In genomic region chr11:67482275-67482735, GRCh38 we compare ENCODE assay signal across 8 cellular contexts. TPM values are rescaled to one million over a fixed set of nuclear protein-coding genes. Genes with fewer than 3 reads are reported as not detected.
A peak's percentile ranks its signal among the peaks of the same experiment; 100 is the strongest.
DNase-seq lines count a peak whose midpoint lies in the region; ATAC-seq and TF ChIP-seq lines count a peak whose summit lies in the region.

No MANE protein-coding gene starts in this region.

- H3K4me2 ChIP-seq in hepatocyte = peak overlapping the region; percentile 77

- peaks cover 10% of the 10 kb centered on the region for H3K4me1 ChIP-seq in hepatocyte (ENCODE audit: insufficient read depth)
- peaks cover 3 to 29% (median 25%) of the 10 kb centered on the region in 5 donors for H3K4me1 ChIP-seq in subcutaneous abdominal adipose tissue (ENCODE audit: control insufficient read depth in 5 of 5, insufficient read depth in 5 of 5, low read length in 5 of 5)

- peak overlapping the region in 4 of 5 donors; percentile 30 to 73 (median 64) for H3K9ac ChIP-seq in subcutaneous abdominal adipose tissue (ENCODE audit: low read length in 5 of 5)

- peaks cover 46% of the 10 kb centered on the region for H3K4me1 Mint-ChIP-seq in activated T-cell treated with anti-CD3 and anti-CD28 coated beads, Interleukin-2, amount 50 U/mL, for 4 hours (ENCODE audit: low read depth)

- peak overlapping the region; percentile 64 for H2AFZ ChIP-seq in hepatocyte

- H3K9me2 ChIP-seq in hepatocyte (replicated peaks; ENCODE audit: insufficient read depth) = no peaks in the 10 kb centered on the region

- peaks cover 9% of the 10 kb centered on the region for H3K36me3 Mint-ChIP-seq in activated T-cell treated with anti-CD3 and anti-CD28 coated beads, Interleukin-2, amount 50 U/mL, for 4 hours (ENCODE audit: insufficient read depth)

- no peak for DNase-seq in activated T-cell treated with anti-CD3 and anti-CD28 coated beads, Interleukin-2, amount 50 U/mL, for 4 hours
- DNase-seq in activated T-cell treated with anti-CD3 and anti-CD28 coated beads, Interleukin-2, amount 50 U/mL, for 1 hour = no peak
- no peak for DNase-seq in hepatocyte (ENCODE audit: low spot score)
- DNase-seq in erythroblast (lab: John Stamatoyannopoulos, UW) = no peak
- DNase-seq in activated CD8-positive, alpha-beta memory T cell treated with anti-CD3 and anti-CD28 coated beads, Interleukin-2, amount 50 U/mL, for 4 hours = no peak
- DNase-seq in NCI-H345 (lab: John Stamatoyannopoulos, UW) = no peak

- peaks cover 26% of the 10 kb centered on the region for H3K79me2 ChIP-seq in hepatocyte

- TF ChIP-seq POLR2A in erythroblast (IDR thresholded peaks at IDR 0.05; ENCODE audit: low read length) = no peak

- H3K9me3 ChIP-seq in hepatocyte (ENCODE audit: low read depth) (no peaks in the 10 kb centered on the region), subcutaneous abdominal adipose tissue (ENCODE audit: control insufficient read depth in 5 of 5, low read length in 5 of 5) (no peaks in the 10 kb centered on the region)

- no peaks in the 10 kb centered on the region for H3K27me3 Mint-ChIP-seq in activated T-cell treated with anti-CD3 and anti-CD28 coated beads, Interleukin-2, amount 50 U/mL, for 4 hours (ENCODE audit: low read depth)

- TF ChIP-seq CTCF in VCaP (conservative IDR thresholded peaks at IDR 0.05) = no peak
- no peak for TF ChIP-seq CTCF in hepatocyte (IDR thresholded peaks at IDR 0.05; ENCODE audit: poor library complexity)

- H3K27ac ChIP-seq in VCaP (peak overlapping the region; percentile 83), hepatocyte (peak overlapping the region; percentile 57), subcutaneous abdominal adipose tissue (ENCODE audit: low read depth, low read length) (peak overlapping the region; percentile 82)

- H3K4me3 Mint-ChIP-seq in activated T-cell treated with anti-CD3 and anti-CD28 coated beads, Interleukin-2, amount 50 U/mL, for 4 hours = peak overlapping the region; percentile 98

- no peak for ATAC-seq in activated T-cell treated with anti-CD3 and anti-CD28 coated beads, Interleukin-2, amount 50 U/mL, for 4 hours

- H3K36me3 ChIP-seq in hepatocyte (replicated peaks; ENCODE audit: insufficient read depth, low read depth) = no peaks in the 10 kb centered on the region
- H3K36me3 ChIP-seq in subcutaneous abdominal adipose tissue (ENCODE audit: control insufficient read depth in 5 of 5, insufficient read depth in 5 of 5, low read length in 5 of 5) = peaks cover 0 to 8% (median 5%) of the 10 kb centered on the region in 5 donors

- no peaks in the 10 kb centered on the region for H3K9me3 Mint-ChIP-seq in activated T-cell treated with anti-CD3 and anti-CD28 coated beads, Interleukin-2, amount 50 U/mL, for 4 hours

- H3K4me3 ChIP-seq in hepatocyte (peak overlapping the region; percentile 11), subcutaneous abdominal adipose tissue (ENCODE audit: low read depth in 1 of 5, low read length in 5 of 5) (peak overlapping the region; percentile 48 to 87 (median 83))

- 75% methylated on average over 18 of the region's 18 CpGs for WGBS in hepatocyte (ENCODE audit: low lambda C conversion rate, missing lambda C conversion rate)

- H3K27me3 ChIP-seq in hepatocyte (no peaks in the 10 kb centered on the region), subcutaneous abdominal adipose tissue (ENCODE audit: control insufficient read depth in 5 of 5, insufficient read depth in 4 of 5, low read length in 5 of 5) (no peaks in the 10 kb centered on the region)

- no peaks in the 10 kb centered on the region for H4K20me1 ChIP-seq in hepatocyte (ENCODE audit: insufficient read depth, poor library complexity, severe bottlenecking)

RNA-seq across cellular contexts. Expression of gene AIP, which starts 0.5 kb away (rescaled TPM):
- 100 to 1,000 TPM; 156 to 183 (median 166) TPM for total RNA-seq in activated T-cell treated with anti-CD3 and anti-CD28 coated beads, Interleukin-2, amount 50 U/mL, for 4 hours
- 35.3 and 50.7 TPM in 2 replicates for total RNA-seq in hepatocyte
- 44.0 and 45.2 TPM in 2 replicates for polyA plus RNA-seq in hepatocyte

RNA-seq across cellular contexts. Expression of gene TMEM134, which starts 13.3 kb away (rescaled TPM):
- total RNA-seq in activated T-cell treated with anti-CD3 and anti-CD28 coated beads, Interleukin-2, amount 50 U/mL, for 4 hours = 10 to 100 TPM; 31.1 to 36.3 (median 32.9) TPM
- 40.9 and 43.2 TPM in 2 replicates for total RNA-seq in hepatocyte
- polyA plus RNA-seq in hepatocyte = 93.7 and 107 TPM in 2 replicates

RNA-seq across cellular contexts. Expression of gene PITPNM1, which starts 22.9 kb away (rescaled TPM):
- total RNA-seq in activated T-cell treated with anti-CD3 and anti-CD28 coated beads, Interleukin-2, amount 50 U/mL, for 4 hours = 100 to 1,000 TPM in 1 of 3 donors, 10 to 100 TPM in 2; 88.8 to 118 (median 96.4) TPM
- total RNA-seq in hepatocyte = 26.3 and 28.1 TPM in 2 replicates
- polyA plus RNA-seq in hepatocyte = 32.4 and 39.8 TPM in 2 replicates

RNA-seq across cellular contexts. Expression of gene CDK2AP2, which starts 25.7 kb away (rescaled TPM):
- 10 to 100 TPM; 79.1 to 89.1 (median 86.2) TPM for total RNA-seq in activated T-cell treated with anti-CD3 and anti-CD28 coated beads, Interleukin-2, amount 50 U/mL, for 4 hours
- 47.3 and 54.3 TPM in 2 replicates for total RNA-seq in hepatocyte
- polyA plus RNA-seq in hepatocyte = 174 and 177 TPM in 2 replicates

RNA-seq across cellular contexts. Expression of gene CABP4, which starts 27.2 kb away (rescaled TPM):
- 1 to 10 TPM in 2 of 3 donors, under 1 TPM in 1; 0.48 to 1.5 (median 1.1) TPM for total RNA-seq in activated T-cell treated with anti-CD3 and anti-CD28 coated beads, Interleukin-2, amount 50 U/mL, for 4 hours
- not detected in 2 replicates for total RNA-seq in hepatocyte
- not detected in 2 replicates for polyA plus RNA-seq in hepatocyte
